Comparison of ENCODE assay signal across 20 cellular contexts in genomic region chr17:75602644-75603043, GRCh38. TPM values are rescaled to one million over a fixed set of nuclear protein-coding genes. Genes with fewer than 3 reads are reported as not detected.
DNase-seq lines count a peak whose midpoint lies in the region; ATAC-seq and TF ChIP-seq lines count a peak whose summit lies in the region.
"Had no signal": no experiment of that assay in that cellular context is flagged by ENCODE, and none has a peak within 500 bp of the region (broad histone marks: within the 10 kb centered on the region; RNA-seq: fewer than 3 reads in every experiment).

No MANE protein-coding gene starts in this region.

- no peaks in the 10 kb centered on the region for H3K36me3 ChIP-seq in neuronal stem cell (replicated peaks in 1 of 2; ENCODE audit: control insufficient read depth in 2 of 2, insufficient read depth in 2 of 2, low read length in 2 of 2)
- no peaks in the 10 kb centered on the region for H3K36me3 ChIP-seq in mammary epithelial cell (ENCODE audit: insufficient read depth, low read length)

- no peak overlapping the region for H2BK15ac ChIP-seq in neuronal stem cell (ENCODE audit: low read length)

- H3K27ac Mint-ChIP-seq in chondrocyte (ENCODE audit: unreplicated experiment) = no peak overlapping the region
- H3K27ac Mint-ChIP-seq: HFFc6 had no signal

- H2BK5ac ChIP-seq in neuronal stem cell (ENCODE audit: low read length) = peak overlapping the region; percentile 53

- no peaks in the 10 kb centered on the region for H3K36me3 Mint-ChIP-seq in chondrocyte (ENCODE audit: low read depth)

- H2AFZ ChIP-seq in neuronal stem cell (ENCODE audit: low read length) (no peak overlapping the region), mammary epithelial cell (ENCODE audit: low read depth, low read length) (no peak overlapping the region)

- no peaks in the 10 kb centered on the region for H3K79me2 ChIP-seq in mammary epithelial cell (ENCODE audit: insufficient read depth, low read length)

- in situ Hi-C loops in mammary epithelial cell (cut with MboI; ENCODE audit: low sequenced_read_pairs in 2 of 2) = no loop called here

- H2BK12ac ChIP-seq in neuronal stem cell (ENCODE audit: low read length) = no peak overlapping the region

- TF ChIP-seq CTCF in chondrocyte (IDR thresholded peaks at IDR 0.05) (no peak), mammary epithelial cell (conservative IDR thresholded peaks at IDR 0.05 in 1 of 2, IDR thresholded peaks at IDR 0.05 in 1 of 2; ENCODE audit: extremely low read depth in 1 of 2, insufficient read depth in 1 of 2, low read depth in 1 of 2, low read length in 2 of 2) (no peak)

- no peak overlapping the region for H2BK120ac ChIP-seq in neuronal stem cell (ENCODE audit: low read depth, low read length)

- H4K20me1 ChIP-seq in mammary epithelial cell (ENCODE audit: insufficient read depth, low read length) = no peaks in the 10 kb centered on the region

- H4K8ac ChIP-seq in neuronal stem cell (ENCODE audit: low read depth, low read length) = no peak overlapping the region

- no peaks in the 10 kb centered on the region for H3K27me3 ChIP-seq in neuronal stem cell (ENCODE audit: control insufficient read depth in 3 of 3, insufficient read depth in 3 of 3, low read depth in 1 of 3, low read length in 3 of 3)
- H3K27me3 ChIP-seq in mammary epithelial cell (ENCODE audit: insufficient read depth, low read length) = peaks cover 2% of the 10 kb centered on the region

- H3K4me2 ChIP-seq in neuronal stem cell (ENCODE audit: insufficient read depth, low read length, poor library complexity, severe bottlenecking) (no peak overlapping the region), mammary epithelial cell (ENCODE audit: insufficient read depth, low read depth, low read length) (no peak overlapping the region)

- intact Hi-C loops in Right ventricle myocardium superior (cut with DNase I) (no loop called here), left ventricle myocardium superior (cut with micrococcal nuclease) (no loop called here), mammary epithelial cell (cut with micrococcal nuclease) (no loop called here)

- H3K79me1 ChIP-seq in neuronal stem cell (ENCODE audit: low read depth, low read length) = no peaks in the 10 kb centered on the region

- no peaks in the 10 kb centered on the region for H3K27me3 Mint-ChIP-seq in chondrocyte (ENCODE audit: low read depth)

- DNase-seq in Right ventricle myocardium superior = peak; percentile 22
- DNase-seq in left ventricle myocardium superior = no peak
- peak; percentile 90 for DNase-seq in chondrocyte (ENCODE audit: low spot score)
- no peak for DNase-seq in neuronal stem cell (ENCODE audit: low spot score)
- DNase-seq in T1000 (lab: John Stamatoyannopoulos, UW) = no peak
- DNase-seq in SW480 (ENCODE audit: low spot score) = no peak
- no peak for DNase-seq in mammary epithelial cell
- DNase-seq: 8988T, GOT3, HFFc6, KG1, NCI-H1092 treated with DMSO at 0.1 percent for 48 hours, NCI-H1694 treated with DMSO at 0.1 percent for 48 hours, NCI-H446 had no signal

- H3K4me1 ChIP-seq in neuronal stem cell (ENCODE audit: control insufficient read depth in 2 of 2, insufficient read depth in 1 of 2, low read depth in 1 of 2, low read length in 2 of 2) (no peaks in the 10 kb centered on the region), mammary epithelial cell (ENCODE audit: insufficient read depth, low read length) (peaks cover 9% of the 10 kb centered on the region)

- CTCF ChIA-PET in mammary epithelial cell (lab: Charles Lee; ENCODE audit: low non-redundant PET) = no interaction called here

- H3K4me1 Mint-ChIP-seq in chondrocyte (ENCODE audit: low read depth) = no peaks in the 10 kb centered on the region

- dilution Hi-C loops in mammary epithelial cell (cut with HindIII; ENCODE audit: low sequenced_read_pairs) = no loop called here

- no peak overlapping the region for H3K4me3 Mint-ChIP-seq in chondrocyte (ENCODE audit: unreplicated experiment)
- H3K4me3 Mint-ChIP-seq: HFFc6 had no signal

- no peak overlapping the region for H3K27ac ChIP-seq in neuronal stem cell (replicated peaks; ENCODE audit: low read length)
- H3K27ac ChIP-seq in mammary epithelial cell (ENCODE audit: insufficient read depth, low read depth, low read length) = no peak overlapping the region
- H3K27ac ChIP-seq: C4-2B, HL-60 had no signal

- no peak overlapping the region for H3K18ac ChIP-seq in neuronal stem cell (ENCODE audit: low read length)

- no peak overlapping the region for H3K14ac ChIP-seq in neuronal stem cell (ENCODE audit: low read length)

- BruUV-seq in mammary epithelial cell (replicated peaks; lab: Mats Ljungman, UMichigan) = no TSS peak

- no peak overlapping the region for H3K9ac ChIP-seq in neuronal stem cell (ENCODE audit: low read depth, low read length, poor library complexity)
- no peak overlapping the region for H3K9ac ChIP-seq in mammary epithelial cell (ENCODE audit: insufficient read depth, low read length)

- WGBS in neuronal stem cell (ENCODE audit: extremely low coverage in 2 of 2, insufficient read length in 2 of 2, insufficient replicate concordance in 1 of 2), 2 donors = no CpG with 5 or more reads among the region's 12 CpGs
- WGBS in mammary epithelial cell (ENCODE audit: low coverage, missing lambda C conversion rate) = 88% methylated on average over 10 of the region's 12 CpGs

- no peak overlapping the region for H3K23ac ChIP-seq in neuronal stem cell (ENCODE audit: low read depth, low read length, poor library complexity)

- H4K91ac ChIP-seq in neuronal stem cell (ENCODE audit: low read depth, low read length, poor library complexity) = no peak overlapping the region

- H2AK5ac ChIP-seq in neuronal stem cell (ENCODE audit: low read depth, low read length) = peak overlapping the region; percentile 84

- no peak for ATAC-seq in Right ventricle myocardium superior (ENCODE audit: poor library complexity)
- ATAC-seq in left ventricle myocardium superior = no peak
- no peak for ATAC-seq in HG03139 (IDR thresholded peaks at IDR 0.05; ENCODE audit: unreplicated experiment)
- ATAC-seq: Right ventricle myocardium inferior had no signal

- H3K9me3 ChIP-seq in neuronal stem cell (replicated peaks in 1 of 2; ENCODE audit: control insufficient read depth in 2 of 2, insufficient read depth in 1 of 2, low read depth in 1 of 2, low read length in 2 of 2) (peaks cover 0 to 2% of the 10 kb centered on the region in 2 donors), mammary epithelial cell (replicated peaks; ENCODE audit: insufficient read depth, low read length) (no peaks in the 10 kb centered on the region)

- no peak overlapping the region for H3K4ac ChIP-seq in neuronal stem cell (ENCODE audit: low read length)

- no peaks in the 10 kb centered on the region for H3K9me3 Mint-ChIP-seq in chondrocyte (ENCODE audit: low read depth)
- H3K9me3 Mint-ChIP-seq: HFFc6 had no signal

- H3K4me3 ChIP-seq in neuronal stem cell (ENCODE audit: low read length in 2 of 2) = no peak overlapping the region
- no peak overlapping the region for H3K4me3 ChIP-seq in mammary epithelial cell (replicated peaks in 1 of 3; ENCODE audit: insufficient read depth in 1 of 3, low read depth in 2 of 3, low read length in 3 of 3)

RNA-seq across cellular contexts. Expression of gene MYO15B, which starts 15.0 kb away (rescaled TPM):
- total RNA-seq in Right ventricle myocardium superior (37.1 TPM), left ventricle myocardium superior (48.2 TPM), chondrocyte (15.9 to 20.9 TPM (median 16.0 TPM) in 3 replicates), mammary epithelial cell (1 to 10 TPM; 5.2 to 5.8 TPM)
- 8.5 TPM for polyA plus RNA-seq in neuronal stem cell (2013, experiment 1 of 2)
- polyA plus RNA-seq in neuronal stem cell (2013, experiment 2 of 2) = 8.9 TPM
- 0.31 TPM for polyA plus RNA-seq in mammary epithelial cell
- polyA minus RNA-seq in mammary epithelial cell = not detected

RNA-seq across cellular contexts. Expression of gene SMIM5, which starts 30.6 kb away (rescaled TPM):
- total RNA-seq in Right ventricle myocardium superior (12.5 TPM), left ventricle myocardium superior (15.8 TPM), chondrocyte (0.23 to 0.29 TPM in 2 of 3 replicates, not detected in the other), mammary epithelial cell (not detected)
- polyA plus RNA-seq in neuronal stem cell (2013, experiment 1 of 2) = not detected
- polyA plus RNA-seq in neuronal stem cell (2013, experiment 2 of 2) = not detected
- 0.03 TPM for polyA plus RNA-seq in mammary epithelial cell
- not detected for polyA minus RNA-seq in mammary epithelial cell
- total RNA-seq: G401, M059J had no signal

Comparison
In these comparisons a context has a peak if more than half of its experiments do, and no peak if none do; other contexts are left out.
1. DNase-seq: peak in Right ventricle myocardium superior (single experiment) and chondrocyte (single experiment); none in left ventricle myocardium superior (single experiment), neuronal stem cell (single experiment), T1000 (single experiment), SW480 (single experiment) and mammary epithelial cell (single experiment).
2. RNA of gene SMIM5, which starts 30.6 kb away (total RNA-seq): 15.8 TPM in left ventricle myocardium superior (single experiment) and 12.5 TPM in Right ventricle myocardium superior (single experiment); not detected in mammary epithelial cell and 0.23 to 0.29 TPM in chondrocyte; every median in the first group is over 10 times any median in the second.